16 cellular contexts compared by ENCODE assay signal in the genomic region with DNA sequence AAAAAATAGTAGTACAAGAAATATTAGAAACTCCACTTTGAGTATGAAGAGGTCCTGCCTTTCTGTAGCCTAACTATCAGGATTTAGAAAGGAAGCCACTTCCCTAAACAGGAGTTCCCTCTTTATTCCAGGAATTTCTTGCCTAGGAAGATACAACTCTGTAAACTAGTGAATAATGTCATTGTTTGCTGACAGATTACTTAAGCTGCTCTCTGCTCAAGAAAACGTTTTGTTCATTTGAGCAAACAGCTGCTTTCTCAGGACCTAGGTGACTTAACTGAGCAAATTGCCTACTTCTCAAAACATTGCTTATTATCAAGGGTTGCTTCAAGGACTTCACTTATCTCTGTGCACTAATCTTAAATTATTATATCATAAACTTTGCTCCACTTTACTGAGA.
"Had no signal": no experiment of that assay in that cellular context is flagged by ENCODE, and none has a peak within 500 bp of the region (broad histone marks: within the 10 kb centered on the region; RNA-seq: fewer than 3 reads in every experiment).

No MANE protein-coding gene starts in this region.

- H3K27me3 ChIP-seq: left lung, suprapubic skin, thyroid gland had no signal

- H3K4me3 ChIP-seq: left lung, lower lobe of right lung, pancreas, suprapubic skin, thyroid gland had no signal

- H3K4me1 ChIP-seq: left lung, lower lobe of right lung, pancreas, suprapubic skin, thyroid gland had no signal

- H3K9me3 ChIP-seq: lower lobe of right lung, pancreas, suprapubic skin, thyroid gland had no signal

- H3K36me3 ChIP-seq: left lung, lower lobe of right lung, pancreas, suprapubic skin, thyroid gland had no signal

- H3K27ac ChIP-seq: left lung, lower lobe of right lung, pancreas, suprapubic skin, thyroid gland had no signal

- DNase-seq: cortex of kidney; effector memory CD4-positive, alpha-beta T cell; immature natural killer cell; left lung; lower lobe of right lung; naive thymus-derived CD8-positive, alpha-beta T cell; occipital lobe; pancreas; right cardiac atrium; stimulated activated CD4-positive, alpha-beta T cell treated with anti-CD3 and anti-CD28 coated beads, Interleukin-4, amount 100 ng/mL, for 1 hour; stimulated activated CD8-positive, alpha-beta memory T cell treated with anti-CD3 and anti-CD28 coated beads, Interleukin-4, amount 100 ng/mL, for 48 hours; stimulated activated naive CD8-positive, alpha-beta T cell treated with anti-CD3 and anti-CD28 coated beads, Interleukin-15, Interleukin-2, amounts not matched to agents 100 U/mL and 50 U/mL, for 24 hours; thyroid gland had no signal

- ATAC-seq: esophagus mucosa; left lung; lower lobe of right lung; naive thymus-derived CD8-positive, alpha-beta T cell; right cardiac atrium; stimulated activated effector memory CD8-positive, alpha-beta T cell treated with anti-CD3 and anti-CD28 coated beads, Interleukin-12 subunit alpha, Interleukin-12 subunit beta, amount 100 ng/mL, for 72 hours; stimulated activated naive CD8-positive, alpha-beta T cell treated with anti-CD3 and anti-CD28 coated beads, Interleukin-15, Interleukin-2, amounts not matched to agents 100 U/mL and 50 U/mL, for 24 hours had no signal
